28 cellular contexts compared by ENCODE assay signal in genomic region chr6:102333736-102334135, GRCh38.
"Had no signal": no experiment of that assay in that cellular context is flagged by ENCODE, and none has a peak within 500 bp of the region (broad histone marks: within the 10 kb centered on the region; RNA-seq: fewer than 3 reads in every experiment).

No MANE protein-coding gene starts in this region.

- H3K4me1 ChIP-seq: colonic mucosa, esophagus muscularis mucosa, esophagus squamous epithelium, foreskin keratinocyte, gastrocnemius medialis, gastroesophageal sphincter, heart left ventricle, heart right ventricle had no signal

- H3K36me3 ChIP-seq: colonic mucosa, esophagus muscularis mucosa, esophagus squamous epithelium, gastrocnemius medialis, gastroesophageal sphincter, heart left ventricle, heart right ventricle had no signal

- ATAC-seq: effector memory CD8-positive, alpha-beta T cell; esophagus mucosa; foreskin keratinocyte; gastrocnemius medialis; gastroesophageal sphincter; heart left ventricle; heart right ventricle had no signal

- H3K27me3 ChIP-seq: colonic mucosa, esophagus muscularis mucosa, esophagus squamous epithelium, foreskin keratinocyte, gastrocnemius medialis, gastroesophageal sphincter, heart left ventricle, heart right ventricle had no signal

- FAIRE-seq: colon, endometrium, endothelial cell of umbilical vein, frontal cortex had no signal

- H3K4me3 ChIP-seq: colonic mucosa, coronary artery, dorsolateral prefrontal cortex, esophagus muscularis mucosa, esophagus squamous epithelium, gastrocnemius medialis, gastroesophageal sphincter, heart left ventricle, heart right ventricle had no signal

- H3K27ac ChIP-seq: colonic mucosa, coronary artery, dorsolateral prefrontal cortex, epithelial cell of prostate, esophagus muscularis mucosa, esophagus squamous epithelium, foreskin keratinocyte, gastrocnemius medialis, gastroesophageal sphincter, heart left ventricle, heart right ventricle had no signal

- H3K9me3 ChIP-seq: colonic mucosa, esophagus muscularis mucosa, esophagus squamous epithelium, gastrocnemius medialis, gastroesophageal sphincter, heart left ventricle had no signal

- DNase-seq: colonic mucosa; cortex of kidney; dermis blood vessel endothelial cell; dorsolateral prefrontal cortex; effector CD4-positive, alpha-beta T cell; effector CD8-positive, alpha-beta T cell; effector memory CD4-positive, alpha-beta T cell; effector memory CD8-positive, alpha-beta T cell; endodermal cell; erythroblast; esophagus squamous epithelium; foreskin fibroblast; foreskin keratinocyte; foreskin melanocyte; gastrocnemius medialis; glutamatergic neuron; head of caudate nucleus; heart left ventricle; heart right ventricle had no signal
